In genomic region chr9:6735422-6735821, GRCh38 we compare ENCODE assay signal across 21 cellular contexts.
"Had no signal": no experiment of that assay in that cellular context is flagged by ENCODE, and none has a peak within 500 bp of the region (broad histone marks: within the 10 kb centered on the region; RNA-seq: fewer than 3 reads in every experiment).

No MANE protein-coding gene starts in this region.

- H3K4me2 ChIP-seq: PC-9 had no signal

- H3K4me1 ChIP-seq: Peyer's patch, SJSA1 had no signal

- H3K27ac ChIP-seq: PC-9, Peyer's patch, SJSA1, SK-N-MC had no signal

- H3K27me3 ChIP-seq: MG63, Peyer's patch, SJSA1 had no signal

- DNase-seq: Karpas-422, KG1, MG63, NCI-H1092, NCI-H1105 treated with DMSO at 0.1 percent for 48 hours, NCI-H1417 treated with DMSO at 0.1 percent for 48 hours, NCI-H146, NCI-H1694 treated with DMSO at 0.1 percent for 48 hours, NCI-H1930, NCI-H2081, NCI-H2107, NCI-H2227 treated with DMSO at 0.1 percent for 48 hours, NCI-H524 treated with DMSO at 0.1 percent for 48 hours, NCI-H69, NCI-H774, PC-9, Peyer's patch, Right ventricle myocardium superior, SIG-M5 had no signal

- H2AFZ ChIP-seq: PC-9 had no signal

- H3K36me3 ChIP-seq: MG63, Peyer's patch, SJSA1 had no signal

- H3K4me3 ChIP-seq: MG63, PC-9, Peyer's patch, SJSA1, SK-N-MC had no signal

- H3K9me3 ChIP-seq: MG63, Peyer's patch, SJSA1 had no signal
